In genomic region chr1:24903560-24903954, GRCh38 we compare ENCODE assay signal across 20 cellular contexts. TPM values are rescaled to one million over a fixed set of nuclear protein-coding genes. Genes with fewer than 3 reads are reported as not detected.
DNase-seq lines count a peak whose midpoint lies in the region; ATAC-seq, FAIRE-seq and TF ChIP-seq lines count a peak whose summit lies in the region.
"Had no signal": no experiment of that assay in that cellular context is flagged by ENCODE, and none has a peak within 500 bp of the region (broad histone marks: within the 10 kb centered on the region; RNA-seq: fewer than 3 reads in every experiment).

No MANE protein-coding gene starts in this region.

- ATAC-seq in GM18505 (IDR thresholded peaks at IDR 0.05; ENCODE audit: unreplicated experiment) (no peak), K562 (no peak), omental fat pad (ENCODE audit: low FRiP score) (no peak), HG02642 (IDR thresholded peaks at IDR 0.05; ENCODE audit: poor library complexity, unreplicated experiment) (no peak)

- in situ Hi-C loops in K562 (cut with MboI), result no loop called here

- CTCF ChIA-PET in CD8-positive, alpha-beta memory T cell (lab: Charles Lee), result interaction anchor here (2.3 to 3.2 kb wide), 2 partner anchors 29 to 55 kb away, joined by 6 to 11 read pairs; no protein-coding TSS in a partner anchor
- CTCF ChIA-PET in K562 (lab: Yijun Ruan, JAX; ENCODE audit: low intra/inter-chr PET ratio), result no interaction called here

- TF ChIP-seq RAD21 in K562 (CRISPR knock-in tag; conservative IDR thresholded peaks at IDR 0.05 in 1 of 2, IDR thresholded peaks at IDR 0.05 in 1 of 2), result no peak

- FAIRE-seq in K562 (lab: Jason Lieb, UNC), result no peak
- FAIRE-seq: H1 had no signal

- H3K36me3 Mint-ChIP-seq in CD8-positive, alpha-beta memory T cell, result peaks cover 8 to 89% (median 14%) of the 10 kb centered on the region in 3 donors

- no peak overlapping the region for H3K4me3 ChIP-seq in CD8-positive, alpha-beta memory T cell (ENCODE audit: low read length)
- H3K4me3 ChIP-seq in K562, result no peak overlapping the region
- H3K4me3 ChIP-seq: cardiac muscle cell had no signal

- H3K9ac ChIP-seq in K562 (ENCODE audit: insufficient read depth in 1 of 2, low read depth in 2 of 2, low read length in 2 of 2), result no peak overlapping the region

- TF ChIP-seq EP300 in K562 (IDR thresholded peaks at IDR 0.05; ENCODE audit: low read length), result no peak

- TF ChIP-seq CTCF in K562 (IDR thresholded peaks at IDR 0.05 in 2 of 3, conservative IDR thresholded peaks at IDR 0.05 in 1 of 3; ENCODE audit: insufficient read depth in 2 of 3, low read depth in 1 of 3, low read length in 3 of 3), result no peak
- no peak for TF ChIP-seq CTCF in omental fat pad (IDR thresholded peaks at IDR 0.05)

- H3K9me3 ChIP-seq in CD8-positive, alpha-beta memory T cell (ENCODE audit: low read length), result no peaks in the 10 kb centered on the region
- H3K9me3 ChIP-seq in K562 (replicated peaks; ENCODE audit: control insufficient read depth, insufficient read depth, low read depth, low read length), result no peaks in the 10 kb centered on the region; the same call in 1 of the 2 replicates

- WGBS in K562 (ENCODE audit: insufficient coverage, low coverage, missing lambda C conversion rate), result 1% methylated on average over 6 of the region's 6 CpGs

- H3K36me3 ChIP-seq in CD8-positive, alpha-beta memory T cell (ENCODE audit: insufficient read depth, low read length), result peaks cover 52% of the 10 kb centered on the region
- no peaks in the 10 kb centered on the region for H3K36me3 ChIP-seq in K562 (ENCODE audit: control insufficient read depth, insufficient read depth, low read length)
- H3K36me3 ChIP-seq: cardiac muscle cell, WERI-Rb-1 had no signal

- H3K4me1 ChIP-seq in CD8-positive, alpha-beta memory T cell (ENCODE audit: insufficient read depth, low read length), result peaks cover 57% of the 10 kb centered on the region
- peaks cover 0 to 25% of the 10 kb centered on the region in 2 experiments; a peak in 1 of 5 replicates for H3K4me1 ChIP-seq in K562 (replicated peaks in 1 of 2; ENCODE audit: control insufficient read depth in 2 of 2, insufficient read depth in 2 of 2, low read length in 2 of 2)

- H3K9me3 Mint-ChIP-seq in CD8-positive, alpha-beta memory T cell, result no peaks in the 10 kb centered on the region

- H3K4me1 Mint-ChIP-seq in CD8-positive, alpha-beta memory T cell, result peaks cover 47 to 91% (median 58%) of the 10 kb centered on the region in 3 donors
- H3K4me1 Mint-ChIP-seq: nephron progenitor cell had no signal

- H3K9me1 ChIP-seq in K562 (ENCODE audit: control insufficient read depth, insufficient read depth, low read length), result no peaks in the 10 kb centered on the region

- no peaks in the 10 kb centered on the region for H3K79me2 ChIP-seq in K562 (ENCODE audit: control insufficient read depth, insufficient read depth, low read length)

- peaks cover 0 to 4% of the 10 kb centered on the region in 2 donors for H3K27me3 Mint-ChIP-seq in CD8-positive, alpha-beta memory T cell

- POLR2A ChIA-PET in CD8-positive, alpha-beta memory T cell (lab: Charles Lee), result interaction anchor here (1.1 to 1.6 kb wide), 2 partner anchors 22 to 27 kb away, joined by 4 to 5 read pairs; partner anchors contain the start of gene RUNX3
- POLR2A ChIA-PET in K562 (lab: Yijun Ruan, JAX), result interaction anchor here (0.7 kb wide), 1 partner anchor 15 kb away, joined by 5 read pairs; no protein-coding TSS in a partner anchor

- no peaks in the 10 kb centered on the region for H3K27me3 ChIP-seq in CD8-positive, alpha-beta memory T cell (ENCODE audit: insufficient read depth, low read length, poor library complexity, severe bottlenecking)
- peaks cover 38 to 70% of the 10 kb centered on the region in 2 experiments; a peak in 4 of 5 replicates for H3K27me3 ChIP-seq in K562 (ENCODE audit: control insufficient read depth in 2 of 2, insufficient read depth in 2 of 2, low read length in 2 of 2)
- H3K27me3 ChIP-seq: cardiac muscle cell had no signal

- no peak for DNase-seq in CD8-positive, alpha-beta memory T cell
- DNase-seq in K562 (ENCODE audit: extremely low read depth in 1 of 4, low spot score in 3 of 4) (no peak), omental fat pad (ENCODE audit: low spot score) (peak; percentile 12), COLO829 (ENCODE audit: low spot score) (no peak), DMS 273 (lab: John Stamatoyannopoulos, UW; ENCODE audit: unreplicated experiment) (no peak)
- DNase-seq: effector CD8-positive, alpha-beta T cell; GDM1; IMR-90; mammary epithelial cell; NCI-H2029; NCI-H524; nephron progenitor cell; retina; Right ventricle myocardium superior; substantia nigra; WERI-Rb-1 had no signal

- BruUV-seq in K562 (replicated peaks; lab: Mats Ljungman, UMichigan), result no TSS peak

- no peak overlapping the region for H3K27ac ChIP-seq in CD8-positive, alpha-beta memory T cell (ENCODE audit: low read depth, low read length)
- H3K27ac ChIP-seq in K562 (ENCODE audit: extremely low read depth, low read depth, low read length), result no peak overlapping the region
- H3K27ac ChIP-seq: cardiac muscle cell, WERI-Rb-1 had no signal

- no peak overlapping the region for H3K4me2 ChIP-seq in K562 (ENCODE audit: insufficient read depth, low read length)

- 0 out of 2 replicates have a peak, but pooled peaks cover 10% of the 10 kb centered on the region for H4K20me1 ChIP-seq in K562 (replicated peaks; ENCODE audit: control insufficient read depth, insufficient read depth, low read length)

- intact Hi-C loops in K562 (cut with micrococcal nuclease), result no loop called here

- H3K27ac Mint-ChIP-seq in CD8-positive, alpha-beta memory T cell, result peak overlapping the region in 7 of 8 donors; percentile 24 to 79 (median 69)
- H3K27ac Mint-ChIP-seq: nephron progenitor cell had no signal

- H3K4me3 Mint-ChIP-seq in CD8-positive, alpha-beta memory T cell, result peak overlapping the region in 2 of 7 donors; percentile 10 to 66
- H3K4me3 Mint-ChIP-seq: nephron progenitor cell had no signal

- peak; percentile 8 for TF ChIP-seq POLR2A in GM18505 (IDR thresholded peaks at IDR 0.05; ENCODE audit: borderline replicate concordance, extremely low read depth, insufficient read depth, insufficient read length)
- no peak for TF ChIP-seq POLR2A in K562 (conservative IDR thresholded peaks at IDR 0.05)

- H2AFZ ChIP-seq in K562 (ENCODE audit: low read depth, low read length), result no peak overlapping the region

TF ChIP-seq in K562, 482 proteins besides CTCF, POLR2A, EP300 and RAD21 (continues in another document):
- peak; percentile 46 for TF ChIP-seq ZFP36 (IDR thresholded peaks at IDR 0.05; ENCODE audit: low read depth, low read length, partially characterized antibody)
- TF ChIP-seq NR4A1 (CRISPR knock-in tag; IDR thresholded peaks at IDR 0.05), result no peak
- TF ChIP-seq NR4A1 (tag; IDR thresholded peaks at IDR 0.05), result no peak
- no peak for TF ChIP-seq BDP1 (IDR thresholded peaks at IDR 0.05; ENCODE audit: insufficient read depth, insufficient read length)
- no peak for TF ChIP-seq POU5F1 (IDR thresholded peaks at IDR 0.05; ENCODE audit: borderline replicate concordance, low read depth, low read length, partially characterized antibody)
- no peak for TF ChIP-seq NR2F6 (CRISPR knock-in tag; IDR thresholded peaks at IDR 0.05)
- TF ChIP-seq ATF3 (IDR thresholded peaks at IDR 0.05), result no peak
- TF ChIP-seq ATF3 (CRISPR knock-in tag; conservative IDR thresholded peaks at IDR 0.05), result no peak
- no peak for TF ChIP-seq NBN (IDR thresholded peaks at IDR 0.05; ENCODE audit: low read depth)
- TF ChIP-seq BRD9 (IDR thresholded peaks at IDR 0.05; ENCODE audit: low read depth, partially characterized antibody), result peak; percentile 92
- TF ChIP-seq BCOR (IDR thresholded peaks at IDR 0.05), result peak; percentile 56; the same call in 1 of the 2 replicates
- no peak for TF ChIP-seq HDGF (IDR thresholded peaks at IDR 0.05)

RNA-seq across cellular contexts. Expression of gene RUNX3, which starts 26.5 kb away (rescaled TPM):
- total RNA-seq in CD8-positive, alpha-beta memory T cell, result 100 to 1,000 TPM; 218 to 241 TPM
- polyA plus RNA-seq in CD8-positive, alpha-beta memory T cell, result 107 TPM
- 0.21 TPM in 1 of 2 replicates, not detected in the other for total RNA-seq in K562 (2011; cell fraction: chromatin; rRNA removed; ENCODE audit: low replicate concordance)
- 0.13 TPM in 1 of 2 replicates, not detected in the other for total RNA-seq in K562 (2011; cell fraction: nucleolus; rRNA removed)
- not detected in 2 replicates for total RNA-seq in K562 (2011; cell fraction: nucleoplasm; rRNA removed)
- 0.09 and 0.16 TPM in 2 replicates for total RNA-seq in K562 (2014; rRNA removed)
- 0.03 and 0.04 TPM in 2 replicates for total RNA-seq in K562 (2014; rRNA removed; fragmentation: Illumina TruSeq; extraction: Trizol)
- total RNA-seq in K562 (2015; rRNA removed; fragmentation: Illumina TruSeq; extraction: Trizol), result 0.11 and 0.22 TPM in 2 replicates
- total RNA-seq in K562 (2021), result 0.64 and 1.1 TPM in 2 replicates
- polyA plus RNA-seq in K562 (2011; rRNA removed), result 0.03 TPM in 2 replicates
- 0.03 TPM in 1 of 2 replicates, not detected in the other for polyA plus RNA-seq in K562 (2011; cell fraction: cytosol; rRNA removed)
- polyA plus RNA-seq in K562 (2011; cell fraction: nucleus; rRNA removed), result 0.18 TPM in 1 of 2 replicates, not detected in the other
- 0.36 and 0.46 TPM in 2 replicates for polyA plus RNA-seq in K562 (2012)
- polyA plus RNA-seq in K562 (2014; fragmentation: Illumina TruSeq; extraction: Trizol), result 0.19 and 0.39 TPM in 2 replicates
- under 1 TPM; 0.01 to 0.04 TPM for polyA plus RNA-seq in K562 (2014; fragmentation: Nextera tagmentation; extraction: Ambion mirVana)
- 0.29 and 0.62 TPM in 2 replicates for polyA plus RNA-seq in K562 (2014; rRNA removed)
- not detected in 2 replicates for polyA minus RNA-seq in K562 (2011; rRNA and poly(A)+ RNA removed)
- not detected in 2 replicates for polyA minus RNA-seq in K562 (2011; cell fraction: cytosol; rRNA and poly(A)+ RNA removed)
- not detected in 2 replicates for polyA minus RNA-seq in K562 (2011; cell fraction: nucleus; rRNA and poly(A)+ RNA removed)
- 1 to 10 TPM; 1.6 to 6.7 (median 3.8) TPM for total RNA-seq in omental fat pad
- total RNA-seq: cardiac muscle cell, IMR-90 had no signal
- polyA plus RNA-seq: cardiac muscle cell had no signal

Comparison
In these comparisons a context has a peak if more than half of its experiments do, and no peak if none do; other contexts are left out.
1. RNA of gene RUNX3, which starts 26.5 kb away (total RNA-seq): 218 to 241 TPM in CD8-positive, alpha-beta memory T cell; 1.6 to 6.7 TPM in omental fat pad and 0.03 to 1.1 TPM in K562; every median in the first group is over 10 times any median in the second.